13 cellular contexts compared by ENCODE assay signal in the genomic region with DNA sequence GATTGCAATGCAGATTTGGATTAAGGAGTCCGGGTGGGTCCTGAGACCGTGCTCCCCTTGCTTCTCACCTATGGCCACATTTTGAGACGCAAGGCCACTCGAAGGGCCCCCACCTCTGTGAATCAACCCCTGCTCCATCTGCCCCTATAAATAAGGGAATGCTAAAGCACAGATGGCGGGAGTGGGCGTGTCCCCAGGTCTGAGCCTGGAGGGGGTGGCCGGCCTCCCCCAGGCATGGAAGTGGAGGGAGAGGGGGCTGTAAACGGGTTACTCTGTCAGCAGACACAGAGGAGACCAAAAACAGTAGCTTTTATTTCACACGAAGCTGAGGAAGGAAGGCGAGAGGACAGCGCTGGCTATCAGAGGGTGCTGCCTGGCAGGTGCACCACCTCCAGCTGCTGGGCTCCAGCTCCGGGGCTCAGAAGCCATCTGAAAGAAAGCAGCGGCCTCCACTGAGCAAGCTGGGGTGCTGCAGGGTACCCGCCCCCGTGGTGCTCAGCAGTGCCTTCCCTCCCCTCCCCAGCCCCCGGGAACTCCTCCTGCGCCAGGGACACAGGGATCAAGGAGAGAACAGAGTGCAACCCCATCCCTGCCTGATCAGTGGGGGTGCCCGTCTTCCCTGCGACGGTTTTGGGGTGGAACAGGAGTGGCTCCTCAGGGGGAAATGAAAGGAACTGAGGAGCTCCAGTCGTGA. TPM values are rescaled to one million over a fixed set of nuclear protein-coding genes. Genes with fewer than 3 reads are reported as not detected.
DNase-seq lines count a peak whose midpoint lies in the region; ATAC-seq and TF ChIP-seq lines count a peak whose summit lies in the region.
"Had no signal": no experiment of that assay in that cellular context is flagged by ENCODE, and none has a peak within 500 bp of the region (broad histone marks: within the 10 kb centered on the region; RNA-seq: fewer than 3 reads in every experiment).

No MANE protein-coding gene starts in this region.

- peaks cover 13% of the 10 kb centered on the region for H3K27me3 Mint-ChIP-seq in activated CD8-positive, alpha-beta T cell treated with anti-CD3 and anti-CD28 coated beads, Interleukin-2, amount 10 ng/mL, durations not matched to agents 7 days and 5 days (ENCODE audit: low read depth)
- peaks cover 20% of the 10 kb centered on the region for H3K27me3 Mint-ChIP-seq in memory B cell

- no peak overlapping the region for H3K4me3 Mint-ChIP-seq in activated CD8-positive, alpha-beta T cell treated with anti-CD3 and anti-CD28 coated beads, Interleukin-2, amount 10 ng/mL, durations not matched to agents 7 days and 5 days
- H3K4me3 Mint-ChIP-seq in memory B cell = no peak overlapping the region
- H3K4me3 Mint-ChIP-seq: natural killer cell treated with Interleukin-12 subunit alpha and Interleukin-12 subunit beta and Interleukin-15 and Interleukin-18, amount 100 ng/mL, for 72 hours had no signal

- H3K9me3 ChIP-seq in ES-I3 (ENCODE audit: control insufficient read depth, insufficient read depth, low read length) (0 out of 2 replicates have a peak, but pooled peaks cover 3% of the 10 kb centered on the region), osteoblast (ENCODE audit: low read depth, low read length) (no peaks in the 10 kb centered on the region)

- peak; percentile 30 for ATAC-seq in activated CD8-positive, alpha-beta T cell treated with anti-CD3 and anti-CD28 coated beads, Interleukin-2, amount 10 ng/mL, durations not matched to agents 7 days and 5 days
- ATAC-seq in memory B cell (ENCODE audit: low read depth) = peak; percentile 42

- no peak overlapping the region for H3K4me3 ChIP-seq in osteoblast (ENCODE audit: insufficient read depth, low read length)
- H3K4me3 ChIP-seq: PC-9 had no signal

- H3K9me3 Mint-ChIP-seq in activated CD8-positive, alpha-beta T cell treated with anti-CD3 and anti-CD28 coated beads, Interleukin-2, amount 10 ng/mL, durations not matched to agents 7 days and 5 days (ENCODE audit: insufficient read depth) = peaks cover 18% of the 10 kb centered on the region
- H3K9me3 Mint-ChIP-seq in memory B cell = peaks cover 12% of the 10 kb centered on the region

- no peak overlapping the region for H3K4me2 ChIP-seq in osteoblast (ENCODE audit: insufficient read depth, low read length)
- H3K4me2 ChIP-seq: PC-9 had no signal

- H3K36me3 ChIP-seq in ES-I3 (ENCODE audit: insufficient read depth, low read length) (no peaks in the 10 kb centered on the region), osteoblast (ENCODE audit: insufficient read depth, low read length) (no peaks in the 10 kb centered on the region)
- H3K36me3 ChIP-seq: stomach had no signal

- CTCF ChIA-PET in activated CD8-positive, alpha-beta T cell treated with anti-CD3 and anti-CD28 coated beads, Interleukin-2, amount 10 ng/mL, durations not matched to agents 7 days and 5 days (lab: Charles Lee) = interaction anchor here (0.8 kb wide), 1 partner anchor 1101 kb away, joined by 3 read pairs; no protein-coding TSS in a partner anchor

- H2AFZ ChIP-seq in osteoblast (ENCODE audit: low read length) = no peak overlapping the region
- H2AFZ ChIP-seq: PC-9 had no signal

- DNase-seq in NCI-H1105 (lab: John Stamatoyannopoulos, UW) (peak; percentile 40), memory B cell (ENCODE audit: low spot score in 2 of 2) (no peak), MV-4-11 (lab: John Stamatoyannopoulos, UW) (no peak), mucosa of gallbladder (ENCODE audit: low spot score) (no peak), A172 (ENCODE audit: low spot score) (no peak), osteoblast (ENCODE audit: insufficient read length, low spot score, missing footprints) (no peak)
- DNase-seq in activated CD8-positive, alpha-beta T cell treated with anti-CD3 and anti-CD28 coated beads, Interleukin-2, amount 10 ng/mL, durations not matched to agents 7 days and 5 days = no peak
- DNase-seq: activated naive CD4-positive, alpha-beta T cell; PC-9; stomach had no signal

- TF ChIP-seq CTCF in osteoblast (IDR thresholded peaks at IDR 0.05; ENCODE audit: extremely low read depth, low read depth, low read length) = no peak

- H3K36me3 Mint-ChIP-seq in activated CD8-positive, alpha-beta T cell treated with anti-CD3 and anti-CD28 coated beads, Interleukin-2, amount 10 ng/mL, durations not matched to agents 7 days and 5 days (ENCODE audit: low read depth) = peaks cover 4% of the 10 kb centered on the region
- peaks cover 6% of the 10 kb centered on the region for H3K36me3 Mint-ChIP-seq in memory B cell

- H4K20me1 ChIP-seq in osteoblast (ENCODE audit: insufficient read depth, low read length) = no peaks in the 10 kb centered on the region

- peaks cover 2% of the 10 kb centered on the region for H3K4me1 Mint-ChIP-seq in activated CD8-positive, alpha-beta T cell treated with anti-CD3 and anti-CD28 coated beads, Interleukin-2, amount 10 ng/mL, durations not matched to agents 7 days and 5 days (ENCODE audit: low read depth)
- peaks cover 5% of the 10 kb centered on the region for H3K4me1 Mint-ChIP-seq in memory B cell

- no peak overlapping the region for H3K27ac ChIP-seq in osteoblast (ENCODE audit: low read depth, low read length)
- H3K27ac ChIP-seq: PC-9, stomach had no signal

- no peaks in the 10 kb centered on the region for H3K27me3 ChIP-seq in osteoblast (ENCODE audit: insufficient read depth, low read length)

- H3K27ac Mint-ChIP-seq in activated CD8-positive, alpha-beta T cell treated with anti-CD3 and anti-CD28 coated beads, Interleukin-2, amount 10 ng/mL, durations not matched to agents 7 days and 5 days = no peak overlapping the region
- no peak overlapping the region for H3K27ac Mint-ChIP-seq in memory B cell
- H3K27ac Mint-ChIP-seq: natural killer cell treated with Interleukin-12 subunit alpha and Interleukin-12 subunit beta and Interleukin-15 and Interleukin-18, amount 100 ng/mL, for 72 hours had no signal

- H3K4me1 ChIP-seq in ES-I3 (ENCODE audit: insufficient read depth, low read length) (no peaks in the 10 kb centered on the region), osteoblast (ENCODE audit: insufficient read depth, low read length) (no peaks in the 10 kb centered on the region)

- H3K9ac ChIP-seq in ES-I3 (ENCODE audit: low read depth, low read length) = peak overlapping the region; percentile 46; the same call in 1 of the 2 replicates

- no peaks in the 10 kb centered on the region for H3K79me2 ChIP-seq in osteoblast (ENCODE audit: insufficient read depth, low read length)

- POLR2A ChIA-PET in activated CD8-positive, alpha-beta T cell treated with anti-CD3 and anti-CD28 coated beads, Interleukin-2, amount 10 ng/mL, durations not matched to agents 7 days and 5 days (lab: Charles Lee) = no interaction called here

RNA-seq across cellular contexts. Expression of a gene that starts 56.7 kb away (rescaled TPM):
- not detected for total RNA-seq in activated CD8-positive, alpha-beta T cell treated with anti-CD3 and anti-CD28 coated beads, Interleukin-2, amount 10 ng/mL, durations not matched to agents 7 days and 5 days
- total RNA-seq in mucosa of gallbladder (0.23 TPM), osteoblast (not detected in 2 replicates)
- not detected in 2 replicates for total RNA-seq in A172 (2014; rRNA removed; shearing (Covaris generic))
- total RNA-seq: dermis microvascular lymphatic vessel endothelial cell; natural killer cell treated with Interleukin-12 subunit alpha and Interleukin-12 subunit beta and Interleukin-15 and Interleukin-18, amount 100 ng/mL, for 72 hours; PC-9 had no signal
